In genomic region chr1:19288324-19289241, GRCh38 we compare ENCODE assay signal across 8 cellular contexts. TPM values are rescaled to one million over a fixed set of nuclear protein-coding genes. Genes with fewer than 3 reads are reported as not detected.
A peak's percentile ranks its signal among the peaks of the same experiment; 100 is the strongest.
DNase-seq lines count a peak whose midpoint lies in the region; ATAC-seq and TF ChIP-seq lines count a peak whose summit lies in the region.
"Not testable (repeated sequence)": the region's sequence is repeated elsewhere in the genome, so short reads cannot be mapped to it uniquely, and the experiment has no call there.

Gene AKR7A3 (minus strand): TSS chr1:19288770. CDS start chr1:19288709, 61 bp downstream.

- H3K27me3 ChIP-seq in heart left ventricle; mucosa of stomach (ENCODE audit: control insufficient read depth, insufficient read depth, low read length); aorta (ENCODE audit: control insufficient read depth in 1 of 2, insufficient read depth in 2 of 2, low read length in 1 of 2): not testable (repeated sequence)

- H3K36me3 ChIP-seq in heart left ventricle; aorta (ENCODE audit: control insufficient read depth in 1 of 2, insufficient read depth in 2 of 2, low read length in 1 of 2): not testable (repeated sequence)
- peaks cover 15% of the 10 kb centered on the region for H3K36me3 ChIP-seq in mucosa of stomach (ENCODE audit: control insufficient read depth, insufficient read depth, low read length)

- intact Hi-C loops in heart left ventricle (cut with DNase I); aorta (cut with DNase I): not testable (repeated sequence)

- TF ChIP-seq CTCF in GM10266 (IDR thresholded peaks at IDR 0.05; ENCODE audit: control insufficient read depth, insufficient read depth, low read depth, missing control alignments); heart left ventricle (IDR thresholded peaks at IDR 0.05): not testable (repeated sequence)

- peak; percentile 51 for DNase-seq in GM10266 (ENCODE audit: extremely low spot score)
- peak; percentile 60 to 82 for DNase-seq in SHP77 (lab: John Stamatoyannopoulos, UW)
- DNase-seq in activated T-cell treated with anti-CD3 and anti-CD28 coated beads, Interleukin-2, amount 50 U/mL, for 1 hour, result peak; percentile 69
- peak; percentile 50 for DNase-seq in central memory CD4-positive, alpha-beta T cell
- DNase-seq in heart left ventricle, result peak; percentile 34 to 74 (median 48)
- peak; percentile 36 to 57 for DNase-seq in stimulated activated CD4-positive, alpha-beta T cell treated with anti-CD3 and anti-CD28 coated beads, Interleukin-1b, Interleukin-23, amount 100 ng/mL, for 4 hours (ENCODE audit: low read depth in 2 of 2)
- DNase-seq in aorta, result peak; percentile 63 to 86

- peak; percentile 61 to 90 (median 84) for ATAC-seq in heart left ventricle
- peak; percentile 79 for ATAC-seq in aorta (ENCODE audit: low FRiP score)

- not testable (repeated sequence) for H3K9me3 ChIP-seq in heart left ventricle; mucosa of stomach (ENCODE audit: control insufficient read depth, low read length); aorta (ENCODE audit: control insufficient read depth, low read length)

- not testable (repeated sequence) for H3K27ac ChIP-seq in heart left ventricle; aorta (ENCODE audit: low read depth in 1 of 2, low read length in 2 of 2)

- TF ChIP-seq POLR2A in heart left ventricle (IDR thresholded peaks at IDR 0.05), result not testable (repeated sequence)

- H3K4me3 ChIP-seq in heart left ventricle, result peak within 1 kb of the TSS in 11 of 12 donors; percentile 17 to 59 (median 47)
- peak within 1 kb of the TSS; percentile 78 for H3K4me3 ChIP-seq in mucosa of stomach (ENCODE audit: low read length)
- H3K4me3 ChIP-seq in aorta (ENCODE audit: low read length in 2 of 2), result peak within 1 kb of the TSS; percentile 22 to 71

- H3K9ac ChIP-seq in mucosa of stomach (ENCODE audit: low read length), result peak within 1 kb of the TSS; percentile 74

- 11 to 28% (median 18%) methylated on average over 26 to 75 of the region's 82 CpGs for WGBS in heart left ventricle, 4 donors
- 9 to 10% methylated on average over 48 to 76 of the region's 82 CpGs for WGBS in aorta, 2 donors

- H3K4me1 ChIP-seq in heart left ventricle, result peaks cover 0 to 21% (median 6%) of the 10 kb centered on the region in 12 donors
- H3K4me1 ChIP-seq in mucosa of stomach (ENCODE audit: control insufficient read depth, insufficient read depth, low read length), result peaks cover 43% of the 10 kb centered on the region
- not testable (repeated sequence) for H3K4me1 ChIP-seq in aorta (ENCODE audit: control insufficient read depth in 1 of 2, insufficient read depth in 2 of 2, low read length in 2 of 2)

RNA-seq across cellular contexts. Expression of gene AKR7A3, which starts in this region (rescaled TPM):
- total RNA-seq in heart left ventricle (under 1 TPM in 5 of 9 donors, not detected in 4; 0.19 to 0.36 (median 0.20) TPM), aorta (1 to 10 TPM; 1.2 to 1.6 TPM)
- polyA plus RNA-seq in heart left ventricle (under 1 TPM in 1 of 2 donors, not detected in 1; 0.12 TPM), aorta (10 to 100 TPM in 1 of 2 donors, 1 to 10 TPM in 1; 2.6 to 99.8 TPM)

Comparison
In these comparisons a context has a peak if more than half of its experiments do, and no peak if none do; other contexts are left out.
1. Peak in DNase-seq, ATAC-seq and H3K4me3 ChIP-seq in heart left ventricle; RNA of the gene not detected or under 1 TPM.